Comparison of ENCODE assay signal across 1 cellular context in the genomic region with DNA sequence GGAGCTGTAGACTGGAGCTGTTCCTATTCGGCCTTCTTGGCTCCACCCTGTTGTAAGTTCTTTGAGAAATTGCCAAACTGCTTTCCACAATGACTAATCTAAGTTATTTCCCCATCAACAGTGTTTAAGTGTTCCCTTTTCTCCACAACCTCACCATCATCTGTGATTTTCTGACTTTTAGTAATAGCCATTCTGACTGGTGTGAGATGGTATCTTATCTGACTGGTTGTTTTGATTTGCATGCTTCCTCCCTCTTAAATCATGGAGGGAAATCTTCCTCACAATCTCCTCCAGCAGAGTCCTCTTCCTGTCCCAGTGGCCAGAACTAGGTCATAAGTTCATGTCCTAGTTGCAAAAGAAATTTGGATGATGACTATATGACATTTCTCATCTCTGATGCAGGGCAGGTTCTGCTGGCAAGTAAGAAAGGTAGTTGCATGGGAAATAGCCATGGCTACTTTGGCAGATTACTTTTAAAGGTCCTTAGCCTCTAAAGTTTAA.
TF ChIP-seq lines count a peak whose summit lies in the region.

No MANE protein-coding gene starts in this region.

TF ChIP-seq in SK-N-SH, 30 proteins besides CTCF, POLR2A, EP300 and RAD21 (continued from another document):
- TF ChIP-seq, protein P1, sequence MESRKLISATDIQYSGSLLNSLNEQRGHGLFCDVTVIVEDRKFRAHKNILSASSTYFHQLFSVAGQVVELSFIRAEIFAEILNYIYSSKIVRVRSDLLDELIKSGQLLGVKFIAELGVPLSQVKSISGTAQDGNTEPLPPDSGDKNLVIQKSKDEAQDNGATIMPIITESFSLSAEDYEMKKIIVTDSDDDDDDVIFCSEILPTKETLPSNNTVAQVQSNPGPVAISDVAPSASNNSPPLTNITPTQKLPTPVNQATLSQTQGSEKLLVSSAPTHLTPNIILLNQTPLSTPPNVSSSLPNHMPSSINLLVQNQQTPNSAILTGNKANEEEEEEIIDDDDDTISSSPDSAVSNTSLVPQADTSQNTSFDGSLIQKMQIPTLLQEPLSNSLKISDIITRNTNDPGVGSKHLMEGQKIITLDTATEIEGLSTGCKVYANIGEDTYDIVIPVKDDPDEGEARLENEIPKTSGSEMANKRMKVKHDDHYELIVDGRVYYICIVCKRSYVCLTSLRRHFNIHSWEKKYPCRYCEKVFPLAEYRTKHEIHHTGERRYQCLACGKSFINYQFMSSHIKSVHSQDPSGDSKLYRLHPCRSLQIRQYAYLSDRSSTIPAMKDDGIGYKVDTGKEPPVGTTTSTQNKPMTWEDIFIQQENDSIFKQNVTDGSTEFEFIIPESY (IDR thresholded peaks at IDR 0.05; ENCODE audit: borderline replicate concordance, low read depth), result 0 out of 2 replicates have a peak, but pooled peaks have one; percentile 18
- no peak for TF ChIP-seq MXI1 (IDR thresholded peaks at IDR 0.05; ENCODE audit: low read depth, low read length)
- TF ChIP-seq MEF2A (IDR thresholded peaks at IDR 0.05; ENCODE audit: borderline replicate concordance, low read depth), result no peak
- TF ChIP-seq, protein P2, sequence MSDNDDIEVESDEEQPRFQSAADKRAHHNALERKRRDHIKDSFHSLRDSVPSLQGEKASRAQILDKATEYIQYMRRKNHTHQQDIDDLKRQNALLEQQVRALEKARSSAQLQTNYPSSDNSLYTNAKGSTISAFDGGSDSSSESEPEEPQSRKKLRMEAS (IDR thresholded peaks at IDR 0.05; ENCODE audit: low read depth), result no peak
- peak; percentile 48; the same call in 1 of the 2 replicates for TF ChIP-seq FOSL2 (IDR thresholded peaks at IDR 0.05; ENCODE audit: borderline replicate concordance, low read depth)
- TF ChIP-seq FOXM1 (IDR thresholded peaks at IDR 0.05; ENCODE audit: low read depth), result no peak
- TF ChIP-seq SMC3 (IDR thresholded peaks at IDR 0.05; ENCODE audit: low read depth, low read length), result no peak
- TF ChIP-seq, protein P3, sequence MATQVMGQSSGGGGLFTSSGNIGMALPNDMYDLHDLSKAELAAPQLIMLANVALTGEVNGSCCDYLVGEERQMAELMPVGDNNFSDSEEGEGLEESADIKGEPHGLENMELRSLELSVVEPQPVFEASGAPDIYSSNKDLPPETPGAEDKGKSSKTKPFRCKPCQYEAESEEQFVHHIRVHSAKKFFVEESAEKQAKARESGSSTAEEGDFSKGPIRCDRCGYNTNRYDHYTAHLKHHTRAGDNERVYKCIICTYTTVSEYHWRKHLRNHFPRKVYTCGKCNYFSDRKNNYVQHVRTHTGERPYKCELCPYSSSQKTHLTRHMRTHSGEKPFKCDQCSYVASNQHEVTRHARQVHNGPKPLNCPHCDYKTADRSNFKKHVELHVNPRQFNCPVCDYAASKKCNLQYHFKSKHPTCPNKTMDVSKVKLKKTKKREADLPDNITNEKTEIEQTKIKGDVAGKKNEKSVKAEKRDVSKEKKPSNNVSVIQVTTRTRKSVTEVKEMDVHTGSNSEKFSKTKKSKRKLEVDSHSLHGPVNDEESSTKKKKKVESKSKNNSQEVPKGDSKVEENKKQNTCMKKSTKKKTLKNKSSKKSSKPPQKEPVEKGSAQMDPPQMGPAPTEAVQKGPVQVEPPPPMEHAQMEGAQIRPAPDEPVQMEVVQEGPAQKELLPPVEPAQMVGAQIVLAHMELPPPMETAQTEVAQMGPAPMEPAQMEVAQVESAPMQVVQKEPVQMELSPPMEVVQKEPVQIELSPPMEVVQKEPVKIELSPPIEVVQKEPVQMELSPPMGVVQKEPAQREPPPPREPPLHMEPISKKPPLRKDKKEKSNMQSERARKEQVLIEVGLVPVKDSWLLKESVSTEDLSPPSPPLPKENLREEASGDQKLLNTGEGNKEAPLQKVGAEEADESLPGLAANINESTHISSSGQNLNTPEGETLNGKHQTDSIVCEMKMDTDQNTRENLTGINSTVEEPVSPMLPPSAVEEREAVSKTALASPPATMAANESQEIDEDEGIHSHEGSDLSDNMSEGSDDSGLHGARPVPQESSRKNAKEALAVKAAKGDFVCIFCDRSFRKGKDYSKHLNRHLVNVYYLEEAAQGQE (IDR thresholded peaks at IDR 0.05; ENCODE audit: low read depth, low read length), result no peak
- TF ChIP-seq RFX5 (IDR thresholded peaks at IDR 0.05; ENCODE audit: low read length), result no peak
- TF ChIP-seq ELF1 (IDR thresholded peaks at IDR 0.05), result no peak
- no peak for TF ChIP-seq RCOR1 (IDR thresholded peaks at IDR 0.05; ENCODE audit: low read length)
- TF ChIP-seq TAF1 (IDR thresholded peaks at IDR 0.05; ENCODE audit: borderline replicate concordance, low read depth, low read length), result no peak
- TF ChIP-seq, protein P4, sequence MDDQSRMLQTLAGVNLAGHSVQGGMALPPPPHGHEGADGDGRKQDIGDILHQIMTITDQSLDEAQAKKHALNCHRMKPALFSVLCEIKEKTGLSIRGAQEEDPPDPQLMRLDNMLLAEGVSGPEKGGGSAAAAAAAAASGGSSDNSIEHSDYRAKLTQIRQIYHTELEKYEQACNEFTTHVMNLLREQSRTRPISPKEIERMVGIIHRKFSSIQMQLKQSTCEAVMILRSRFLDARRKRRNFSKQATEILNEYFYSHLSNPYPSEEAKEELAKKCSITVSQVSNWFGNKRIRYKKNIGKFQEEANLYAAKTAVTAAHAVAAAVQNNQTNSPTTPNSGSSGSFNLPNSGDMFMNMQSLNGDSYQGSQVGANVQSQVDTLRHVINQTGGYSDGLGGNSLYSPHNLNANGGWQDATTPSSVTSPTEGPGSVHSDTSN (IDR thresholded peaks at IDR 0.05), result peak; percentile 78
- TF ChIP-seq NRF1 (IDR thresholded peaks at IDR 0.05; ENCODE audit: low read depth, low read length), result no peak
